10 cellular contexts compared by ENCODE assay signal in genomic region chr18:63079114-63079513, GRCh38.
DNase-seq lines count a peak whose midpoint lies in the region; ATAC-seq and TF ChIP-seq lines count a peak whose summit lies in the region.
"Had no signal": no experiment of that assay in that cellular context is flagged by ENCODE, and none has a peak within 500 bp of the region (broad histone marks: within the 10 kb centered on the region; RNA-seq: fewer than 3 reads in every experiment).

No MANE protein-coding gene starts in this region.

- peaks cover 2% of the 10 kb centered on the region for H3K9me3 Mint-ChIP-seq in endodermal cell
- peaks cover 20% of the 10 kb centered on the region for H3K9me3 Mint-ChIP-seq in activated T-helper 2 cell treated with anti-CD3 and anti-CD28 coated beads, Interferon-gamma antibody, Interleukin-2, Interleukin-4, amounts not matched to agents 10 μg/mL and 5 μg/mL and 100 μg/mL, durations not matched to agents 14 hours and 24 hours and 36 hours

- H3K36me3 Mint-ChIP-seq in endodermal cell (ENCODE audit: low read depth) = no peaks in the 10 kb centered on the region
- H3K36me3 Mint-ChIP-seq in activated T-helper 2 cell treated with anti-CD3 and anti-CD28 coated beads, Interferon-gamma antibody, Interleukin-2, Interleukin-4, amounts not matched to agents 10 μg/mL and 5 μg/mL and 100 μg/mL, durations not matched to agents 14 hours and 24 hours and 36 hours (ENCODE audit: low read depth) = peaks cover 7% of the 10 kb centered on the region

- no peaks in the 10 kb centered on the region for H3K36me3 ChIP-seq in endodermal cell (ENCODE audit: control insufficient read depth, insufficient read depth, low read length)

- H3K4me1 Mint-ChIP-seq in endodermal cell = no peaks in the 10 kb centered on the region
- H3K4me1 Mint-ChIP-seq in activated T-helper 2 cell treated with anti-CD3 and anti-CD28 coated beads, Interferon-gamma antibody, Interleukin-2, Interleukin-4, amounts not matched to agents 10 μg/mL and 5 μg/mL and 100 μg/mL, durations not matched to agents 14 hours and 24 hours and 36 hours (ENCODE audit: low read depth) = peaks cover 13% of the 10 kb centered on the region

- no peak overlapping the region for H3K4me3 Mint-ChIP-seq in endodermal cell
- H3K4me3 Mint-ChIP-seq in activated T-helper 2 cell treated with anti-CD3 and anti-CD28 coated beads, Interferon-gamma antibody, Interleukin-2, Interleukin-4, amounts not matched to agents 10 μg/mL and 5 μg/mL and 100 μg/mL, durations not matched to agents 14 hours and 24 hours and 36 hours (ENCODE audit: low read depth) = no peak overlapping the region
- H3K4me3 Mint-ChIP-seq: stimulated activated naive CD8-positive, alpha-beta T cell treated with anti-CD3 and anti-CD28 coated beads, Interleukin-15, Interleukin-2, amounts not matched to agents 100 ng/mL and 50 ng/mL, for 24 hours had no signal

- DNase-seq in endodermal cell (peak; percentile 22), NCI-H345 (lab: John Stamatoyannopoulos, UW) (no peak), amygdala (lab: John Stamatoyannopoulos, UW) (no peak)
- no peak for DNase-seq in effector CD4-positive, alpha-beta T cell
- no peak for DNase-seq in activated T-helper 2 cell treated with anti-CD3 and anti-CD28 coated beads, Interferon-gamma antibody, Interleukin-2, Interleukin-4, amounts not matched to agents 10 μg/mL and 5 μg/mL and 100 μg/mL, durations not matched to agents 14 hours and 24 hours and 36 hours (ENCODE audit: low spot score)
- DNase-seq: kidney had no signal

- no peaks in the 10 kb centered on the region for H3K27me3 ChIP-seq in endodermal cell (ENCODE audit: control insufficient read depth, insufficient read depth, low read length, poor library complexity, severe bottlenecking)

- ATAC-seq in GM18498 (IDR thresholded peaks at IDR 0.05; ENCODE audit: unreplicated experiment) = peak; percentile 55
- ATAC-seq in GM21423 (IDR thresholded peaks at IDR 0.05; ENCODE audit: unreplicated experiment) = peak; percentile 36

- no peak for TF ChIP-seq RAD21 in Ishikawa (IDR thresholded peaks at IDR 0.05; ENCODE audit: low read depth)

- no peak overlapping the region for H3K27ac ChIP-seq in endodermal cell (ENCODE audit: low read depth, low read length)

- TF ChIP-seq CTCF in endodermal cell (conservative IDR thresholded peaks at IDR 0.05) = no peak

- H3K9ac ChIP-seq in endodermal cell (ENCODE audit: extremely low read depth, low read length, poor library complexity, severe bottlenecking) = no peak overlapping the region

- intact Hi-C loops in activated T-helper 2 cell treated with anti-CD3 and anti-CD28 coated beads, Interferon-gamma antibody, Interleukin-2, Interleukin-4, amounts not matched to agents 10 μg/mL and 5 μg/mL and 100 μg/mL, durations not matched to agents 14 hours and 24 hours and 36 hours (cut with micrococcal nuclease) = no loop called here

- H3K27ac Mint-ChIP-seq in endodermal cell = no peak overlapping the region
- H3K27ac Mint-ChIP-seq in activated T-helper 2 cell treated with anti-CD3 and anti-CD28 coated beads, Interferon-gamma antibody, Interleukin-2, Interleukin-4, amounts not matched to agents 10 μg/mL and 5 μg/mL and 100 μg/mL, durations not matched to agents 14 hours and 24 hours and 36 hours = no peak overlapping the region
- H3K27ac Mint-ChIP-seq: stimulated activated naive CD8-positive, alpha-beta T cell treated with anti-CD3 and anti-CD28 coated beads, Interleukin-15, Interleukin-2, amounts not matched to agents 100 ng/mL and 50 ng/mL, for 24 hours had no signal

- no peaks in the 10 kb centered on the region for H3K27me3 Mint-ChIP-seq in endodermal cell (ENCODE audit: insufficient read depth)
- H3K27me3 Mint-ChIP-seq in activated T-helper 2 cell treated with anti-CD3 and anti-CD28 coated beads, Interferon-gamma antibody, Interleukin-2, Interleukin-4, amounts not matched to agents 10 μg/mL and 5 μg/mL and 100 μg/mL, durations not matched to agents 14 hours and 24 hours and 36 hours (ENCODE audit: low read depth) = peaks cover 9% of the 10 kb centered on the region
- H3K27me3 Mint-ChIP-seq: stimulated activated naive CD8-positive, alpha-beta T cell treated with anti-CD3 and anti-CD28 coated beads, Interleukin-15, Interleukin-2, amounts not matched to agents 100 ng/mL and 50 ng/mL, for 24 hours had no signal

- WGBS in endodermal cell (ENCODE audit: insufficient coverage in 1 of 2, insufficient read length in 1 of 2), 2 experiments = 89 to 90% methylated on average over 1 of the region's 1 CpG

- H3K9me3 ChIP-seq in endodermal cell (ENCODE audit: control insufficient read depth, low read length) = no peaks in the 10 kb centered on the region

- no peak for TF ChIP-seq EP300 in Ishikawa (IDR thresholded peaks at IDR 0.05; ENCODE audit: borderline replicate concordance)

- no peak overlapping the region for H3K4me3 ChIP-seq in endodermal cell (ENCODE audit: low read length)

- no peaks in the 10 kb centered on the region for H3K4me1 ChIP-seq in endodermal cell (ENCODE audit: control insufficient read depth, insufficient read depth, low read length)

TF ChIP-seq in Ishikawa, 13 proteins besides CTCF, POLR2A, EP300 and RAD21:
- TF ChIP-seq MAX (IDR thresholded peaks at IDR 0.05) (peak; percentile 33; the same call in 1 of the 2 replicates), EGR1 (IDR thresholded peaks at IDR 0.05) (no peak)
